Comparison of ENCODE assay signal across 2 cellular contexts in genomic region chr10:29595636-29596225, GRCh38.
A peak's percentile ranks its signal among the peaks of the same experiment; 100 is the strongest.
TF ChIP-seq lines count a peak whose summit lies in the region.

No MANE protein-coding gene starts in this region.

TF ChIP-seq in IMR-90, 13 proteins besides CTCF, POLR2A, EP300 and RAD21:
- TF ChIP-seq ELK1 (IDR thresholded peaks at IDR 0.05; ENCODE audit: borderline replicate concordance, low read depth, low read length) (no peak), USF2 (IDR thresholded peaks at IDR 0.05; ENCODE audit: low read depth, low read length) (peak; percentile 44; the same call in 1 of the 2 replicates), RFX5 (IDR thresholded peaks at IDR 0.05; ENCODE audit: low read depth, low read length) (no peak), SMC3 (IDR thresholded peaks at IDR 0.05; ENCODE audit: low read depth, low read length) (no peak)
TF ChIP-seq in IMR-90: peak in this region for 1.

TF ChIP-seq in WTC11, 78 proteins besides CTCF, POLR2A, EP300 and RAD21:
- no peak for TF ChIP-seq AR (CRISPR knock-in tag; IDR thresholded peaks at IDR 0.05)
- no peak for TF ChIP-seq TCF7 (CRISPR knock-in tag; IDR thresholded peaks at IDR 0.05; ENCODE audit: low read depth)
- TF ChIP-seq ZBTB21 (CRISPR knock-in tag; IDR thresholded peaks at IDR 0.05; ENCODE audit: borderline replicate concordance) = no peak
- TF ChIP-seq ZNF416 (CRISPR knock-in tag; IDR thresholded peaks at IDR 0.05) = no peak
- TF ChIP-seq ZNF121 (CRISPR knock-in tag; IDR thresholded peaks at IDR 0.05) = no peak
- no peak for TF ChIP-seq ZNF281 (CRISPR knock-in tag; IDR thresholded peaks at IDR 0.05)
- TF ChIP-seq PREB (CRISPR knock-in tag; IDR thresholded peaks at IDR 0.05; ENCODE audit: borderline replicate concordance) = no peak
- no peak for TF ChIP-seq ATF1 (CRISPR knock-in tag; IDR thresholded peaks at IDR 0.05)
- TF ChIP-seq TEAD4 (CRISPR knock-in tag; IDR thresholded peaks at IDR 0.05) = no peak
- TF ChIP-seq NFATC4 (CRISPR knock-in tag; IDR thresholded peaks at IDR 0.05) = no peak
- TF ChIP-seq ZNF138 (CRISPR knock-in tag; conservative IDR thresholded peaks at IDR 0.05) = no peak
- TF ChIP-seq ZMAT4 (CRISPR knock-in tag; IDR thresholded peaks at IDR 0.05) = no peak
- no peak for TF ChIP-seq ETV6 (CRISPR knock-in tag; IDR thresholded peaks at IDR 0.05)
- TF ChIP-seq RELA (CRISPR knock-in tag; IDR thresholded peaks at IDR 0.05; ENCODE audit: borderline replicate concordance) = no peak
- TF ChIP-seq PRRX2 (CRISPR knock-in tag; IDR thresholded peaks at IDR 0.05) = no peak
- TF ChIP-seq CREB1 (CRISPR knock-in tag; IDR thresholded peaks at IDR 0.05) = no peak
- no peak for TF ChIP-seq AFF4 (CRISPR knock-in tag; IDR thresholded peaks at IDR 0.05; ENCODE audit: borderline replicate concordance)
- no peak for TF ChIP-seq ZNF512 (CRISPR knock-in tag; IDR thresholded peaks at IDR 0.05; ENCODE audit: borderline replicate concordance)
